ENCODE assay signal across 12 cellular contexts in genomic region chr3:184604956-184605290, GRCh38. TPM values are rescaled to one million over a fixed set of nuclear protein-coding genes. Genes with fewer than 3 reads are reported as not detected.
A peak's percentile ranks its signal among the peaks of the same experiment; 100 is the strongest.
DNase-seq lines count a peak whose midpoint lies in the region; ATAC-seq and TF ChIP-seq lines count a peak whose summit lies in the region.
"Had no signal": no experiment of that assay in that cellular context is flagged by ENCODE, and none has a peak within 500 bp of the region (broad histone marks: within the 10 kb centered on the region; RNA-seq: fewer than 3 reads in every experiment).

No MANE protein-coding gene starts in this region.

- no peak overlapping the region for H3K27ac Mint-ChIP-seq in neural crest cell (ENCODE audit: unreplicated experiment)
- H3K27ac Mint-ChIP-seq in stimulated activated memory B cell treated with anti-CD40 and anti-IgM and Interleukin-4, amounts not matched to agents 10 μg/mL and 1 μg/mL and 100 μg/mL, for 72 hours: no peak overlapping the region
- H3K27ac Mint-ChIP-seq: T-helper 1 cell treated with Interleukin-12 subunit alpha and Interleukin-12 subunit beta and Interleukin-4 antibody, amounts not matched to agents 30 μg/mL and 1 μg/mL, for 36 hours had no signal

- H3K4me1 Mint-ChIP-seq in neural crest cell: peaks cover 47% of the 10 kb centered on the region
- H3K4me1 Mint-ChIP-seq in stimulated activated memory B cell treated with anti-CD40 and anti-IgM and Interleukin-4, amounts not matched to agents 10 μg/mL and 1 μg/mL and 100 μg/mL, for 72 hours: peaks cover 25% of the 10 kb centered on the region

- peaks cover 32% of the 10 kb centered on the region for H3K27me3 ChIP-seq in left ventricle myocardium inferior (ENCODE audit: low read depth)

- H3K9me3 Mint-ChIP-seq in neural crest cell: no peaks in the 10 kb centered on the region
- H3K9me3 Mint-ChIP-seq in stimulated activated memory B cell treated with anti-CD40 and anti-IgM and Interleukin-4, amounts not matched to agents 10 μg/mL and 1 μg/mL and 100 μg/mL, for 72 hours: no peaks in the 10 kb centered on the region
- H3K9me3 Mint-ChIP-seq: T-helper 1 cell treated with Interleukin-12 subunit alpha and Interleukin-12 subunit beta and Interleukin-4 antibody, amounts not matched to agents 30 μg/mL and 1 μg/mL, for 36 hours had no signal

- TF ChIP-seq CTCF in left ventricle myocardium inferior (IDR thresholded peaks at IDR 0.05; ENCODE audit: borderline replicate concordance) (no peak), neural crest cell (conservative IDR thresholded peaks at IDR 0.05) (no peak)

- H3K4me1 ChIP-seq in left ventricle myocardium inferior: peaks cover 30% of the 10 kb centered on the region

- H3K4me3 ChIP-seq in left ventricle myocardium inferior: peak overlapping the region; percentile 65

- no peaks in the 10 kb centered on the region for H3K36me3 ChIP-seq in left ventricle myocardium inferior

- intact Hi-C loops in left ventricle myocardium inferior (cut with micrococcal nuclease) (no loop called here), cardiac septum (cut with DNase I) (no loop called here)

- DNase-seq in left ventricle myocardium inferior: no peak
- no peak for DNase-seq in cardiac septum (ENCODE audit: low spot score)
- DNase-seq in ecto neural progenitor cell (ENCODE audit: low spot score): peak; percentile 50
- DNase-seq in neural crest cell (ENCODE audit: low read depth, low spot score): no peak
- DNase-seq in NCI-H2227 treated with DMSO at 0.1 percent for 48 hours (lab: John Stamatoyannopoulos, UW): no peak
- no peak for DNase-seq in NCI-H1092 (lab: John Stamatoyannopoulos, UW)
- no peak for DNase-seq in activated CD8-positive, alpha-beta memory T cell treated with anti-CD3 and anti-CD28 coated beads for 24 hours
- DNase-seq: aorta; NCI-H1694; stimulated activated naive CD4-positive, alpha-beta T cell had no signal

- H3K36me3 Mint-ChIP-seq in neural crest cell (ENCODE audit: low read depth): no peaks in the 10 kb centered on the region
- H3K36me3 Mint-ChIP-seq in stimulated activated memory B cell treated with anti-CD40 and anti-IgM and Interleukin-4, amounts not matched to agents 10 μg/mL and 1 μg/mL and 100 μg/mL, for 72 hours: no peaks in the 10 kb centered on the region

- H3K27ac ChIP-seq in left ventricle myocardium inferior (replicated peaks): no peak overlapping the region

- no peaks in the 10 kb centered on the region for H3K9me3 ChIP-seq in left ventricle myocardium inferior (replicated peaks)

- ATAC-seq in stimulated activated memory B cell treated with anti-CD40 and anti-IgM and Interleukin-4, amounts not matched to agents 10 μg/mL and 1 μg/mL and 100 μg/mL, for 72 hours: no peak

- peaks cover 23% of the 10 kb centered on the region for H3K27me3 Mint-ChIP-seq in neural crest cell (ENCODE audit: low read depth)
- H3K27me3 Mint-ChIP-seq in stimulated activated memory B cell treated with anti-CD40 and anti-IgM and Interleukin-4, amounts not matched to agents 10 μg/mL and 1 μg/mL and 100 μg/mL, for 72 hours: peaks cover 67% of the 10 kb centered on the region

- peak overlapping the region; percentile 77 for H3K4me3 Mint-ChIP-seq in neural crest cell
- no peak overlapping the region for H3K4me3 Mint-ChIP-seq in stimulated activated memory B cell treated with anti-CD40 and anti-IgM and Interleukin-4, amounts not matched to agents 10 μg/mL and 1 μg/mL and 100 μg/mL, for 72 hours
- H3K4me3 Mint-ChIP-seq: T-helper 1 cell treated with Interleukin-12 subunit alpha and Interleukin-12 subunit beta and Interleukin-4 antibody, amounts not matched to agents 30 μg/mL and 1 μg/mL, for 36 hours had no signal

RNA-seq across cellular contexts. Expression of gene EPHB3, which starts 43.3 kb away (rescaled TPM):
- total RNA-seq in left ventricle myocardium inferior (5.0 TPM), cardiac septum (3.6 TPM), neural crest cell (9.7 and 13.4 TPM in 2 replicates)
